In the genomic region with DNA sequence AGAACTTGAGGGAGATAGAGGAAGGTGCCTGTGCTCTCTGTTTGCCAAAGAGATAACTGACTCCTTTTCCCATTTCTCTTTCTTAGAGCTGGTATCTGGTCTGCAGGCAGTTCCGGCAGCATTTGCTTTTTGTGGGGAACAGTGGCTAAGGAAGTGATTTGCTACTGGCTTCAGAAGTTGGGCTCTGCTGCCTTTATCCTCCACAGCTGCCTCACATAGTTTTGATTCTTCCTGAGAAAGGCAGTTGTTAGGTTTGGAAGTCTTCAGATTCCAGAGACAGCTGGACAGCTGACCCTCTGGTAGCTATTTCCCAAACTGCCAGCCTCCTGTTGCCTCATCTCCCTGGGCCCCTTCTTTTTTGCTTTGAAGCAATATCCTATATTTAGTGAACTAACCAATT, we compare ENCODE assay signal across 11 cellular contexts.
DNase-seq lines count a peak whose midpoint lies in the region; ATAC-seq and TF ChIP-seq lines count a peak whose summit lies in the region.
"Had no signal": no experiment of that assay in that cellular context is flagged by ENCODE, and none has a peak within 500 bp of the region (broad histone marks: within the 10 kb centered on the region; RNA-seq: fewer than 3 reads in every experiment).

No MANE protein-coding gene starts in this region.

- H3K4me1 ChIP-seq in HUES64 (ENCODE audit: insufficient read depth, low read length) (peaks cover 31% of the 10 kb centered on the region), iPS-20b (ENCODE audit: insufficient read depth, low read length) (peaks cover 26% of the 10 kb centered on the region), subcutaneous abdominal adipose tissue (ENCODE audit: control insufficient read depth in 5 of 5, insufficient read depth in 5 of 5, low read length in 5 of 5) (peaks cover 5 to 47% (median 27%) of the 10 kb centered on the region in 5 donors)

- H3K9ac ChIP-seq in HUES64 (ENCODE audit: low read depth, low read length) = peak overlapping the region; percentile 54
- peak overlapping the region; percentile 51; the same call in 1 of the 2 replicates for H3K9ac ChIP-seq in iPS-20b (ENCODE audit: low read depth, low read length)
- no peak overlapping the region for H3K9ac ChIP-seq in subcutaneous abdominal adipose tissue (ENCODE audit: low read length in 5 of 5)

- H3K36me3 ChIP-seq in HUES64 (ENCODE audit: insufficient read depth, low read length) (no peaks in the 10 kb centered on the region; the same call in 1 of the 2 replicates), iPS-20b (ENCODE audit: insufficient read depth, low read depth, low read length) (no peaks in the 10 kb centered on the region), subcutaneous abdominal adipose tissue (ENCODE audit: control insufficient read depth in 5 of 5, insufficient read depth in 5 of 5, low read length in 5 of 5) (no peaks in the 10 kb centered on the region)
- H3K36me3 ChIP-seq: prostate gland had no signal

- DNase-seq in choroid plexus epithelial cell (ENCODE audit: low read depth) (peak; percentile 90), COLO668 (lab: John Stamatoyannopoulos, UW; ENCODE audit: unreplicated experiment) (no peak), NCI-H2029 treated with DMSO at 0.1 percent for 48 hours (lab: John Stamatoyannopoulos, UW) (no peak), NCI-H1694 (lab: John Stamatoyannopoulos, UW) (no peak)
- DNase-seq: activated T-cell treated with anti-CD3 and anti-CD28 coated beads, Interleukin-2, amount 50 U/mL, for 72 hours; NCI-H82 had no signal

- H3K9me3 ChIP-seq in HUES64 (ENCODE audit: insufficient read depth, low read depth, low read length) = no peaks in the 10 kb centered on the region
- no peaks in the 10 kb centered on the region for H3K9me3 ChIP-seq in iPS-20b (ENCODE audit: insufficient read depth, low read depth, low read length)
- no peaks in the 10 kb centered on the region for H3K9me3 ChIP-seq in subcutaneous abdominal adipose tissue (ENCODE audit: control insufficient read depth in 5 of 5, low read length in 5 of 5)
- H3K9me3 ChIP-seq: prostate gland had no signal

- H3K27ac ChIP-seq in HUES64 (ENCODE audit: low read depth, low read length) (peak overlapping the region; percentile 89), iPS-20b (ENCODE audit: low read length) (peak overlapping the region; percentile 84), subcutaneous abdominal adipose tissue (ENCODE audit: low read depth, low read length) (peak overlapping the region; percentile 48)

- no peak for ATAC-seq in GM21825 (IDR thresholded peaks at IDR 0.05; ENCODE audit: unreplicated experiment)
- ATAC-seq: activated T-cell treated with anti-CD3 and anti-CD28 coated beads, Interleukin-2, amount 50 U/mL, for 72 hours had no signal

- no peaks in the 10 kb centered on the region for H3K27me3 ChIP-seq in HUES64 (ENCODE audit: insufficient read depth, low read length)
- no peaks in the 10 kb centered on the region for H3K27me3 ChIP-seq in iPS-20b (ENCODE audit: insufficient read depth, low read length)
- H3K27me3 ChIP-seq in subcutaneous abdominal adipose tissue (ENCODE audit: control insufficient read depth in 5 of 5, insufficient read depth in 4 of 5, low read length in 5 of 5) = no peaks in the 10 kb centered on the region

- H3K4me3 ChIP-seq in HUES64 (ENCODE audit: low read length) (peak overlapping the region; percentile 15; the same call in 1 of the 2 replicates), choroid plexus epithelial cell (ENCODE audit: low read depth, low read length) (no peak overlapping the region), iPS-20b (ENCODE audit: low read length) (peak overlapping the region; percentile 37; the same call in 1 of the 2 replicates), subcutaneous abdominal adipose tissue (ENCODE audit: low read depth in 1 of 5, low read length in 5 of 5) (no peak overlapping the region)
- H3K4me3 ChIP-seq: prostate gland had no signal

- 60% methylated on average over 1 of the region's 1 CpG for WGBS in HUES64

- TF ChIP-seq CTCF in choroid plexus epithelial cell (conservative IDR thresholded peaks at IDR 0.05; ENCODE audit: low read depth, low read length) = no peak

Comparison
In these comparisons a context has a peak if more than half of its experiments do, and no peak if none do; other contexts are left out.
1. H3K4me3 ChIP-seq: peak in HUES64 (single experiment) and iPS-20b (single experiment); none in choroid plexus epithelial cell (single experiment) and subcutaneous abdominal adipose tissue (0 of 5).
2. H3K9ac ChIP-seq: peak in HUES64 (single experiment) and iPS-20b (single experiment); none in subcutaneous abdominal adipose tissue (0 of 5).
3. Peak in every context shown above with its lines, with median percentiles within 50 percentile points of each other: H3K27ac ChIP-seq.